ENCODE assay signal across 11 cellular contexts in genomic region chr12:14892726-14893442, GRCh38. TPM values are rescaled to one million over a fixed set of nuclear protein-coding genes. Genes with fewer than 3 reads are reported as not detected.
DNase-seq lines count a peak whose midpoint lies in the region; ATAC-seq and TF ChIP-seq lines count a peak whose summit lies in the region.
"Had no signal": no experiment of that assay in that cellular context is flagged by ENCODE, and none has a peak within 500 bp of the region (broad histone marks: within the 10 kb centered on the region; RNA-seq: fewer than 3 reads in every experiment).

No MANE protein-coding gene starts in this region.

- no peaks in the 10 kb centered on the region for H3K36me3 ChIP-seq in SK-N-MC (ENCODE audit: insufficient read depth, low read length)

- no peaks in the 10 kb centered on the region for H3K9me3 ChIP-seq in SK-N-MC (ENCODE audit: low read depth, low read length)

- ATAC-seq in Right ventricle myocardium superior (ENCODE audit: poor library complexity): peak; percentile 85
- ATAC-seq in HG03469 (IDR thresholded peaks at IDR 0.05; ENCODE audit: unreplicated experiment): no peak
- no peak for ATAC-seq in HG03135 (IDR thresholded peaks at IDR 0.05; ENCODE audit: unreplicated experiment)
- no peak for ATAC-seq in GM18868 (IDR thresholded peaks at IDR 0.05; ENCODE audit: unreplicated experiment)

- TF ChIP-seq CTCF in GM12865 (IDR thresholded peaks at IDR 0.05; ENCODE audit: insufficient read depth, low read depth, low read length, missing control alignments): no peak

- H3K4me3 ChIP-seq in GM12865 (ENCODE audit: low read depth, low read length) (no peak overlapping the region), SK-N-MC (no peak overlapping the region)

- intact Hi-C loops in Right ventricle myocardium superior (cut with DNase I): no loop called here

- H3K9ac ChIP-seq in SK-N-MC (ENCODE audit: insufficient read length): no peak overlapping the region

- H3K27ac ChIP-seq in SK-N-MC: peak overlapping the region; percentile 74

- DNase-seq in GM12865 (ENCODE audit: low read depth): peak; percentile 22
- no peak for DNase-seq in SK-N-MC (ENCODE audit: low read depth, low spot score)
- no peak for DNase-seq in Right ventricle myocardium superior
- DNase-seq in putamen (ENCODE audit: low spot score): peak; percentile 21
- no peak for DNase-seq in NCI-H446 treated with DMSO at 0.1 percent for 48 hours (lab: John Stamatoyannopoulos, UW)
- DNase-seq: activated CD4-positive, CD25-positive, alpha-beta regulatory T cell; DMS153; NCI-H1436 treated with DMSO at 0.1 percent for 48 hours had no signal

RNA-seq across cellular contexts. Expression of gene MGP, which starts 7.2 kb away (rescaled TPM):
- total RNA-seq in Right ventricle myocardium superior: 231 TPM

RNA-seq across cellular contexts. Expression of gene ERP27, which starts 45.5 kb away (rescaled TPM):
- total RNA-seq in Right ventricle myocardium superior: 0.24 TPM

RNA-seq across cellular contexts. Expression of gene ART4, which starts 49.6 kb away (rescaled TPM):
- 2.8 TPM for total RNA-seq in Right ventricle myocardium superior

Comparison
In these comparisons a context has a peak if more than half of its experiments do, and no peak if none do; other contexts are left out.
1. DNase-seq: peak in GM12865 (single experiment) and putamen (single experiment); none in SK-N-MC (single experiment), Right ventricle myocardium superior (single experiment) and NCI-H446 treated with DMSO at 0.1 percent for 48 hours (single experiment).